1 cellular context compared by ENCODE assay signal in the genomic region with DNA sequence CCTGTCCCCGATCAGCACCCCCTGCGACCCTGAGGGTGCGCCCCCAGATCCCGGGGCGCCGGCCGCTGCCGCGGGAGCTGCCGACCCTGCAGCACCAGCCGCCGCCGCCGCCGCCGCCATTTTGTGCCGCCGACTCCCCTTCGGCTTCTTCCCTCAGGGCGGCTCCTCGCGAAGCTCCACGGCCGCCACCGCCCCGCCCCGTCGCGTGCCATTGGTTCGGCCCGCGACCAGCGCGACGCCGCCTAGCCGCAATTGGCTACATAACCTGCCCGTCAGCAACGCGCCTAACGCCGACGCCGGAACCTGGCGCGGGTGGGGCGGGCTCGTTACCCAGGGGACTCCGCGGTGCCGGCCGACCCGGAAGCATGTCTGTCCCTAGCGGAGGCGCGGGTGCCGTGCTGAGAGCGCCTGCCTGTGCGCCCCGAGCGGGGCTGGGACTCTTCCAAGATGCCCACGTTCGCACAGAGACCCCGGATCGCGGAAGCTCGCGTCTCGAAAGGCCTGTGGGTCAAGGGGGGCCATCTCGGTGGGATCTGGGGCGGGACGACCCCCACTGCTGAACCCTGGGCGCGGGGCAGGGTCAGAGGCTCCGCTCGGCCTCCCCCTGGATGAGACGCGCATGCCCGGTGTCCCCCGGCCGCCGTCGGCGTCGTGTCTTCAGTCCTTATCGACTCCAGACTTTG.
A peak's percentile ranks its signal among the peaks of the same experiment; 100 is the strongest.
TF ChIP-seq lines count a peak whose summit lies in the region.

CCNL2 (minus strand) TSS at position 149 of the 683 bp plus-strand sequence; CDS start at position 120, 29 bp downstream.

TF ChIP-seq in K562, 482 proteins besides CTCF, POLR2A, EP300 and RAD21 (continued from another document and continues in another):
- TF ChIP-seq E4F1 (CRISPR knock-in tag; IDR thresholded peaks at IDR 0.05; ENCODE audit: borderline replicate concordance) (no peak; the same call in 1 of the 2 replicates), ZNF766 (CRISPR knock-in tag; conservative IDR thresholded peaks at IDR 0.05) (no peak), MTF1 (CRISPR knock-in tag; IDR thresholded peaks at IDR 0.05; ENCODE audit: borderline replicate concordance) (no peak), E2F6 (IDR thresholded peaks at IDR 0.05; ENCODE audit: borderline replicate concordance in 1 of 2, extremely low read depth in 1 of 2, insufficient read depth in 1 of 2, insufficient read length in 1 of 2, low read depth in 1 of 2, low read length in 1 of 2, poor library complexity in 1 of 2, severe bottlenecking in 1 of 2) (no peak), RFX7 (CRISPR knock-in tag; IDR thresholded peaks at IDR 0.05) (no peak), BMI1 (IDR thresholded peaks at IDR 0.05; ENCODE audit: low read length) (no peak), SMAD4 (CRISPR knock-in tag; conservative IDR thresholded peaks at IDR 0.05) (peak; percentile 71), ILK (tag; IDR thresholded peaks at IDR 0.05; ENCODE audit: borderline replicate concordance, low read depth) (no peak), ZNF764 (CRISPR knock-in tag; IDR thresholded peaks at IDR 0.05; ENCODE audit: low read depth) (0 out of 2 replicates have a peak, but pooled peaks have one; percentile 15), ZBTB12 (CRISPR knock-in tag; IDR thresholded peaks at IDR 0.05) (peak; percentile 91), RUNX1 (IDR thresholded peaks at IDR 0.05; ENCODE audit: low read depth) (no peak), HDAC6 (IDR thresholded peaks at IDR 0.05; ENCODE audit: low read depth, low read length) (no peak), TAF7 (tag; IDR thresholded peaks at IDR 0.05) (no peak), ASH1L (IDR thresholded peaks at IDR 0.05; ENCODE audit: borderline replicate concordance, low read depth, partially characterized antibody) (peak; percentile 96), DIDO1 (tag; IDR thresholded peaks at IDR 0.05; ENCODE audit: low read depth) (peak; percentile 75), ZNF609 (CRISPR knock-in tag; IDR thresholded peaks at IDR 0.05; ENCODE audit: borderline replicate concordance) (no peak; the same call in 1 of the 2 replicates), BHLHE40 (IDR thresholded peaks at IDR 0.05; ENCODE audit: low read length) (peak; percentile 88), ZBED1 (IDR thresholded peaks at IDR 0.05) (no peak), MECOM (CRISPR knock-in tag; IDR thresholded peaks at IDR 0.05) (no peak), TEAD1 (CRISPR knock-in tag; IDR thresholded peaks at IDR 0.05) (no peak; a peak in 1 of 4 replicates), SRF (CRISPR knock-in tag; IDR thresholded peaks at IDR 0.05) (peak in 1 of 2 experiments; percentile 72; a peak in 1 of 4 replicates), MCM7 (IDR thresholded peaks at IDR 0.05) (no peak), ATF2 (CRISPR knock-in tag; IDR thresholded peaks at IDR 0.05) (no peak), ZNF707 (CRISPR knock-in tag; conservative IDR thresholded peaks at IDR 0.05) (no peak), MYBL2 (IDR thresholded peaks at IDR 0.05; ENCODE audit: low read depth) (no peak), MYBL2 (CRISPR knock-in tag; IDR thresholded peaks at IDR 0.05; ENCODE audit: borderline replicate concordance) (no peak), TRIM28 (IDR thresholded peaks at IDR 0.05) (peak; percentile 17; the same call in 1 of the 2 replicates), DEAF1 (CRISPR knock-in tag; IDR thresholded peaks at IDR 0.05) (no peak), NCOA6 (IDR thresholded peaks at IDR 0.05) (no peak), ZNF695 (CRISPR knock-in tag; IDR thresholded peaks at IDR 0.05) (0 out of 2 replicates have a peak, but pooled peaks have one; percentile 84)
- TF ChIP-seq, protein P1, sequence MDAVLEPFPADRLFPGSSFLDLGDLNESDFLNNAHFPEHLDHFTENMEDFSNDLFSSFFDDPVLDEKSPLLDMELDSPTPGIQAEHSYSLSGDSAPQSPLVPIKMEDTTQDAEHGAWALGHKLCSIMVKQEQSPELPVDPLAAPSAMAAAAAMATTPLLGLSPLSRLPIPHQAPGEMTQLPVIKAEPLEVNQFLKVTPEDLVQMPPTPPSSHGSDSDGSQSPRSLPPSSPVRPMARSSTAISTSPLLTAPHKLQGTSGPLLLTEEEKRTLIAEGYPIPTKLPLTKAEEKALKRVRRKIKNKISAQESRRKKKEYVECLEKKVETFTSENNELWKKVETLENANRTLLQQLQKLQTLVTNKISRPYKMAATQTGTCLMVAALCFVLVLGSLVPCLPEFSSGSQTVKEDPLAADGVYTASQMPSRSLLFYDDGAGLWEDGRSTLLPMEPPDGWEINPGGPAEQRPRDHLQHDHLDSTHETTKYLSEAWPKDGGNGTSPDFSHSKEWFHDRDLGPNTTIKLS (IDR thresholded peaks at IDR 0.05; ENCODE audit: borderline replicate concordance, low read depth), result peak; percentile 71; the same call in 1 of the 2 replicates
- TF ChIP-seq, protein P2, sequence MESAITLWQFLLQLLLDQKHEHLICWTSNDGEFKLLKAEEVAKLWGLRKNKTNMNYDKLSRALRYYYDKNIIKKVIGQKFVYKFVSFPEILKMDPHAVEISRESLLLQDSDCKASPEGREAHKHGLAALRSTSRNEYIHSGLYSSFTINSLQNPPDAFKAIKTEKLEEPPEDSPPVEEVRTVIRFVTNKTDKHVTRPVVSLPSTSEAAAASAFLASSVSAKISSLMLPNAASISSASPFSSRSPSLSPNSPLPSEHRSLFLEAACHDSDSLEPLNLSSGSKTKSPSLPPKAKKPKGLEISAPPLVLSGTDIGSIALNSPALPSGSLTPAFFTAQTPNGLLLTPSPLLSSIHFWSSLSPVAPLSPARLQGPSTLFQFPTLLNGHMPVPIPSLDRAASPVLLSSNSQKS (CRISPR knock-in tag; IDR thresholded peaks at IDR 0.05), result no peak
- TF ChIP-seq, protein P3, sequence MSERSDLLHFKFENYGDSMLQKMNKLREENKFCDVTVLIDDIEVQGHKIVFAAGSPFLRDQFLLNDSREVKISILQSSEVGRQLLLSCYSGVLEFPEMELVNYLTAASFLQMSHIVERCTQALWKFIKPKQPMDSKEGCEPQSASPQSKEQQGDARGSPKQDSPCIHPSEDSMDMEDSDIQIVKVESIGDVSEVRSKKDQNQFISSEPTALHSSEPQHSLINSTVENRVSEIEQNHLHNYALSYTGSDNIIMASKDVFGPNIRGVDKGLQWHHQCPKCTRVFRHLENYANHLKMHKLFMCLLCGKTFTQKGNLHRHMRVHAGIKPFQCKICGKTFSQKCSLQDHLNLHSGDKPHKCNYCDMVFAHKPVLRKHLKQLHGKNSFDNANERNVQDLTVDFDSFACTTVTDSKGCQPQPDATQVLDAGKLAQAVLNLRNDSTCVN (CRISPR knock-in tag; IDR thresholded peaks at IDR 0.05), result no peak
- TF ChIP-seq, protein P4, sequence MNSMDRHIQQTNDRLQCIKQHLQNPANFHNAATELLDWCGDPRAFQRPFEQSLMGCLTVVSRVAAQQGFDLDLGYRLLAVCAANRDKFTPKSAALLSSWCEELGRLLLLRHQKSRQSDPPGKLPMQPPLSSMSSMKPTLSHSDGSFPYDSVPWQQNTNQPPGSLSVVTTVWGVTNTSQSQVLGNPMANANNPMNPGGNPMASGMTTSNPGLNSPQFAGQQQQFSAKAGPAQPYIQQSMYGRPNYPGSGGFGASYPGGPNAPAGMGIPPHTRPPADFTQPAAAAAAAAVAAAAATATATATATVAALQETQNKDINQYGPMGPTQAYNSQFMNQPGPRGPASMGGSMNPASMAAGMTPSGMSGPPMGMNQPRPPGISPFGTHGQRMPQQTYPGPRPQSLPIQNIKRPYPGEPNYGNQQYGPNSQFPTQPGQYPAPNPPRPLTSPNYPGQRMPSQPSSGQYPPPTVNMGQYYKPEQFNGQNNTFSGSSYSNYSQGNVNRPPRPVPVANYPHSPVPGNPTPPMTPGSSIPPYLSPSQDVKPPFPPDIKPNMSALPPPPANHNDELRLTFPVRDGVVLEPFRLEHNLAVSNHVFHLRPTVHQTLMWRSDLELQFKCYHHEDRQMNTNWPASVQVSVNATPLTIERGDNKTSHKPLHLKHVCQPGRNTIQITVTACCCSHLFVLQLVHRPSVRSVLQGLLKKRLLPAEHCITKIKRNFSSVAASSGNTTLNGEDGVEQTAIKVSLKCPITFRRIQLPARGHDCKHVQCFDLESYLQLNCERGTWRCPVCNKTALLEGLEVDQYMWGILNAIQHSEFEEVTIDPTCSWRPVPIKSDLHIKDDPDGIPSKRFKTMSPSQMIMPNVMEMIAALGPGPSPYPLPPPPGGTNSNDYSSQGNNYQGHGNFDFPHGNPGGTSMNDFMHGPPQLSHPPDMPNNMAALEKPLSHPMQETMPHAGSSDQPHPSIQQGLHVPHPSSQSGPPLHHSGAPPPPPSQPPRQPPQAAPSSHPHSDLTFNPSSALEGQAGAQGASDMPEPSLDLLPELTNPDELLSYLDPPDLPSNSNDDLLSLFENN (IDR thresholded peaks at IDR 0.05; ENCODE audit: low read depth in 2 of 2, low read length in 2 of 2), result no peak
